18 cellular contexts compared by ENCODE assay signal in the genomic region with DNA sequence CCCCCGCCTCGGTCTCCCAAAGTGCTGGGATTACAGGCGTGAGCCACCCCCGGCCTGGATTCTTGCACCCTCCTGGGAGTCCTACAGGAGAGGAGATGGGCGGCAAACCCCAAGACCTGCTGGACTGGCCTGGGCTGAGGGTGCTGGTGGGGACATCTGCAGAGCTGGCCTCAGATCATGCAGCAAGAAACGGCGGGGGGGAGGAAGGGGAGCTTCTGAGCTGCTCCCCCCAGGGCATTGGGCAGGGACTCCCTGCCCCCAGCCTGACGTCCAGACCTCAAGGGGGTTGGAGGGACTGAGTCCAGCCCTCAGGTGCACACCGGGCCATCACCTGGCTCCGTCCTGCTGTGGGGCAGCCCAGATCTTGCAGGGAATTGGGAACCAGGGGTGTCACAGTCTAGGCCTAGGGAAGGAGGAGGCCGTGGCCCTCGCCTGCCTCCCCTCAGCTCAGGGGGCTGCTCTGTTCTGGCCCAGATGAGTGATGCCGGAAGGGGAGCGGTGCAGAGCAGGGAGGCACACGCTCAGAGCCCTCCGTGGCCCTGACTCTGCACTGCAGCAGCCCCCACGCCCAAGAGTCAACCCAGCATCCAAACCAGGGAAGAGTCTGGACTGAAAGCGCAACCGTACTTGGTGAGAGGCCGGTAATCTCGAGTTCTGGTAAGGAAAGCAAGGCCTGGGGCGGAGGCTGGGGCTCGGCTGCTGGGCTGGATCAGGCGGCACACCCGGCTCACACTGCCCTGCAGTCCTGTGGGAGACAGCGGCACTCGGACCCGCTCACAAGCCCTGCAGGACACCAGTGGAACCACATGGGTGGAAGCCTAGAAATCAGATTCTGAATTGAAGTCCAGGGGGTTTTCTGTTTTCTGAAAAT. TPM values are rescaled to one million over a fixed set of nuclear protein-coding genes. Genes with fewer than 3 reads are reported as not detected.
DNase-seq lines count a peak whose midpoint lies in the region; ATAC-seq and TF ChIP-seq lines count a peak whose summit lies in the region.
"Had no signal": no experiment of that assay in that cellular context is flagged by ENCODE, and none has a peak within 500 bp of the region (broad histone marks: within the 10 kb centered on the region; RNA-seq: fewer than 3 reads in every experiment).

No MANE protein-coding gene starts in this region.

- H3K4me3 Mint-ChIP-seq in HFFc6 (no peak overlapping the region), progenitor cell of endocrine pancreas (ENCODE audit: low read depth) (no peak overlapping the region)
- H3K4me3 Mint-ChIP-seq: activated CD4-positive, alpha-beta T cell treated with anti-CD3 and anti-CD28 coated beads for 36 hours had no signal

- no peaks in the 10 kb centered on the region for H3F3A ChIP-seq in MM.1S (ENCODE audit: insufficient read depth, low read length)

- H3K4me1 ChIP-seq in MM.1S (ENCODE audit: low read length) = no peaks in the 10 kb centered on the region
- H3K4me1 ChIP-seq: adrenal gland had no signal

- H3K27ac ChIP-seq in MM.1S (ENCODE audit: low read length) = no peak overlapping the region
- H3K27ac ChIP-seq: adrenal gland, GM23248, hepatocyte, KMS-11 had no signal

- DNase-seq in HFFc6 = no peak
- DNase-seq in ecto neural progenitor cell (ENCODE audit: low spot score) = peak; percentile 46
- no peak for DNase-seq in progenitor cell of endocrine pancreas (ENCODE audit: low spot score, unreplicated experiment)
- DNase-seq in MM.1S = no peak
- DNase-seq in NCI-H2029 (lab: John Stamatoyannopoulos, UW) = no peak
- DNase-seq in GF-D8 (lab: John Stamatoyannopoulos, UW) = no peak
- DNase-seq: activated CD4-positive, alpha-beta T cell treated with anti-CD3 and anti-CD28 coated beads for 36 hours; adrenal gland; dermis blood vessel endothelial cell; GM23248; NCI-H2081; NCI-H446; NK-92 treated with Interleukin-12 subunit alpha and Interleukin-12 subunit beta, amount 100 ng/mL, for 24 hours; substantia nigra had no signal

- H3K36me3 ChIP-seq in MM.1S (replicated peaks; ENCODE audit: insufficient read depth, low read length) = no peaks in the 10 kb centered on the region
- H3K36me3 ChIP-seq: adrenal gland had no signal

- H3K36me3 Mint-ChIP-seq in HFFc6 (ENCODE audit: low read depth) (no peaks in the 10 kb centered on the region), progenitor cell of endocrine pancreas (ENCODE audit: insufficient read depth) (no peaks in the 10 kb centered on the region)

- H3K4me1 Mint-ChIP-seq in HFFc6 (ENCODE audit: low read depth) (no peaks in the 10 kb centered on the region), progenitor cell of endocrine pancreas (ENCODE audit: low read depth) (no peaks in the 10 kb centered on the region)
- H3K4me1 Mint-ChIP-seq: activated CD4-positive, alpha-beta T cell treated with anti-CD3 and anti-CD28 coated beads for 36 hours had no signal

- no peaks in the 10 kb centered on the region for H3K9me3 ChIP-seq in MM.1S (replicated peaks; ENCODE audit: insufficient read depth, low read length)
- H3K9me3 ChIP-seq: adrenal gland had no signal

- ATAC-seq in HG03139 (IDR thresholded peaks at IDR 0.05; ENCODE audit: unreplicated experiment) = no peak
- ATAC-seq: activated CD4-positive, alpha-beta T cell treated with anti-CD3 and anti-CD28 coated beads for 36 hours had no signal

- H3K9me2 ChIP-seq in MM.1S (replicated peaks; ENCODE audit: insufficient read depth, low read length) = no peaks in the 10 kb centered on the region

- H4K20me1 ChIP-seq in MM.1S (ENCODE audit: insufficient read depth, low read length) = no peaks in the 10 kb centered on the region

- H3K27me3 Mint-ChIP-seq in HFFc6 (ENCODE audit: insufficient read depth) (peaks cover 2% of the 10 kb centered on the region), progenitor cell of endocrine pancreas (no peaks in the 10 kb centered on the region)
- H3K27me3 Mint-ChIP-seq: activated CD4-positive, alpha-beta T cell treated with anti-CD3 and anti-CD28 coated beads for 36 hours had no signal

- TF ChIP-seq CTCF in GM12872 (IDR thresholded peaks at IDR 0.05; ENCODE audit: insufficient read depth, low read depth, low read length) (0 out of 3 replicates have a peak, but pooled peaks have one; percentile 19), HFFc6 (IDR thresholded peaks at IDR 0.05) (peak; percentile 42), progenitor cell of endocrine pancreas (IDR thresholded peaks at IDR 0.05; ENCODE audit: unreplicated experiment) (peak; percentile 16), MM.1S (IDR thresholded peaks at IDR 0.05; ENCODE audit: low read length) (no peak)

- no peak overlapping the region for H3K27ac Mint-ChIP-seq in HFFc6
- H3K27ac Mint-ChIP-seq in progenitor cell of endocrine pancreas = no peak overlapping the region
- H3K27ac Mint-ChIP-seq: activated CD4-positive, alpha-beta T cell treated with anti-CD3 and anti-CD28 coated beads for 36 hours had no signal

- H3K9ac ChIP-seq in MM.1S (ENCODE audit: low read length) = no peak overlapping the region
- H3K9ac ChIP-seq: GM23248, KMS-11 had no signal

- H3K27me3 ChIP-seq in MM.1S (replicated peaks; ENCODE audit: insufficient read depth, low read length) = no peaks in the 10 kb centered on the region
- H3K27me3 ChIP-seq: adrenal gland, hepatocyte had no signal

- H3K4me2 ChIP-seq in MM.1S (ENCODE audit: low read depth, low read length) = no peak overlapping the region
- H3K4me2 ChIP-seq: hepatocyte, KMS-11 had no signal

- no peak overlapping the region for H3K4me3 ChIP-seq in MM.1S (ENCODE audit: low read length)
- H3K4me3 ChIP-seq: adrenal gland, GM23248, hepatocyte had no signal

- H2AFZ ChIP-seq in MM.1S (ENCODE audit: low read length) = no peak overlapping the region
- H2AFZ ChIP-seq: GM23248, hepatocyte had no signal

- H3K9me3 Mint-ChIP-seq in HFFc6 (no peaks in the 10 kb centered on the region), progenitor cell of endocrine pancreas (ENCODE audit: low read depth) (no peaks in the 10 kb centered on the region)

- no peaks in the 10 kb centered on the region for H3K79me2 ChIP-seq in MM.1S (ENCODE audit: low read length)
- H3K79me2 ChIP-seq: hepatocyte had no signal

RNA-seq across cellular contexts. Expression of a gene that starts 8.9 kb away (rescaled TPM):
- total RNA-seq in HFFc6 (2021; fragmentation: NEBNext Ultra II Directional; extraction: Animal tissue kit (Norgen Biotek cat#: 25700)) = not detected
- 2.5 and 3.0 TPM in 2 replicates for total RNA-seq in progenitor cell of endocrine pancreas
- total RNA-seq: dermis blood vessel endothelial cell, GM23248 had no signal
